ENCODE assay signal across 9 cellular contexts in genomic region chr2:164954954-164955701, GRCh38. TPM values are rescaled to one million over a fixed set of nuclear protein-coding genes. Genes with fewer than 3 reads are reported as not detected.
DNase-seq lines count a peak whose midpoint lies in the region; ATAC-seq and TF ChIP-seq lines count a peak whose summit lies in the region.
"Had no signal": no experiment of that assay in that cellular context is flagged by ENCODE, and none has a peak within 500 bp of the region (broad histone marks: within the 10 kb centered on the region; RNA-seq: fewer than 3 reads in every experiment).

SLC38A11 (minus strand) TSS chr2:164955525; CDS start chr2:164955247, 278 bp downstream.

- H3K9me2 ChIP-seq in OCI-LY7 (ENCODE audit: insufficient read depth, low read length) = no peaks in the 10 kb centered on the region

- intact Hi-C loops in OCI-LY7 (cut with micrococcal nuclease; ENCODE audit: unreplicated experiment) = no loop called here

- no peaks in the 10 kb centered on the region for H4K20me1 ChIP-seq in OCI-LY7 (ENCODE audit: insufficient read depth, low read length)

- CTCF ChIA-PET in OCI-LY7 (lab: Charles Lee; ENCODE audit: unreplicated experiment) = no interaction called here

- H2AFZ ChIP-seq in OCI-LY7 (ENCODE audit: low read length) = no peak within 1 kb of the TSS

- peaks cover 14% of the 10 kb centered on the region for H3K4me1 Mint-ChIP-seq in stimulated activated memory B cell treated with anti-CD40 and anti-IgM and Interleukin-4, amounts not matched to agents 10 μg/mL and 1 μg/mL and 100 μg/mL, for 72 hours

- TF ChIP-seq CTCF in HFF-Myc (IDR thresholded peaks at IDR 0.05; ENCODE audit: low read depth, low read length, missing control alignments) (no peak), WERI-Rb-1 (IDR thresholded peaks at IDR 0.05; ENCODE audit: low read depth, low read length) (no peak), OCI-LY7 (conservative IDR thresholded peaks at IDR 0.05; ENCODE audit: low read length) (no peak)

- peaks cover 14% of the 10 kb centered on the region for H3K27me3 Mint-ChIP-seq in stimulated activated memory B cell treated with anti-CD40 and anti-IgM and Interleukin-4, amounts not matched to agents 10 μg/mL and 1 μg/mL and 100 μg/mL, for 72 hours

- peak within 1 kb of the TSS; percentile 68 for H3K4me3 Mint-ChIP-seq in stimulated activated memory B cell treated with anti-CD40 and anti-IgM and Interleukin-4, amounts not matched to agents 10 μg/mL and 1 μg/mL and 100 μg/mL, for 72 hours

- H3K79me2 ChIP-seq in OCI-LY7 (ENCODE audit: insufficient read depth, low read depth, low read length) = no peaks in the 10 kb centered on the region

- no TSS peak for BruUV-seq in OCI-LY7 (replicated peaks; lab: Mats Ljungman, UMichigan)

- DNase-seq in HFF-Myc (ENCODE audit: extremely low read depth, low read depth) (no peak), left lobe of liver (ENCODE audit: low spot score) (no peak), inferior parietal cortex (ENCODE audit: extremely low spot score) (no peak), WERI-Rb-1 (no peak), OCI-LY7 (ENCODE audit: low spot score) (no peak), NCI-H1092 treated with DMSO at 0.1 percent for 48 hours (lab: John Stamatoyannopoulos, UW) (no peak)

- H3K4me3 ChIP-seq in HFF-Myc (replicated peaks; ENCODE audit: low read depth, low read length) = peak within 1 kb of the TSS; percentile 51
- H3K4me3 ChIP-seq in WERI-Rb-1 (ENCODE audit: low read depth, low read length) = no peak within 1 kb of the TSS
- no peak within 1 kb of the TSS for H3K4me3 ChIP-seq in OCI-LY7 (ENCODE audit: low read depth, low read length, poor library complexity, severe bottlenecking)

- H3K27me3 ChIP-seq in WERI-Rb-1 (ENCODE audit: insufficient read depth, low read depth, severe bottlenecking) = no peaks in the 10 kb centered on the region

- H3K9me3 ChIP-seq in WERI-Rb-1 (ENCODE audit: severe bottlenecking) = peaks cover 7% of the 10 kb centered on the region
- no peaks in the 10 kb centered on the region for H3K9me3 ChIP-seq in OCI-LY7 (ENCODE audit: low read length)

- no peaks in the 10 kb centered on the region for H3K4me1 ChIP-seq in OCI-LY7 (ENCODE audit: insufficient read depth, low read length, poor library complexity, severe bottlenecking)

- ATAC-seq in left lobe of liver = peak; percentile 95
- peak; percentile 64 for ATAC-seq in stimulated activated memory B cell treated with anti-CD40 and anti-IgM and Interleukin-4, amounts not matched to agents 10 μg/mL and 1 μg/mL and 100 μg/mL, for 72 hours

- POLR2A ChIA-PET in OCI-LY7 (lab: Charles Lee) = interaction anchor here (0.6 kb wide), 1 partner anchor 13 kb away, joined by 3 read pairs; no protein-coding TSS in a partner anchor

- no peak within 1 kb of the TSS for H3K4me2 ChIP-seq in OCI-LY7 (ENCODE audit: low read length)

- H3K27ac ChIP-seq in cingulate gyrus (ENCODE audit: low read depth, low read length) (peak within 1 kb of the TSS; percentile 47), WERI-Rb-1 (no peak within 1 kb of the TSS), OCI-LY7 (ENCODE audit: low read depth, low read length, poor library complexity, severe bottlenecking) (no peak within 1 kb of the TSS)

- no peaks in the 10 kb centered on the region for H3K36me3 Mint-ChIP-seq in stimulated activated memory B cell treated with anti-CD40 and anti-IgM and Interleukin-4, amounts not matched to agents 10 μg/mL and 1 μg/mL and 100 μg/mL, for 72 hours

- H3K27ac Mint-ChIP-seq in stimulated activated memory B cell treated with anti-CD40 and anti-IgM and Interleukin-4, amounts not matched to agents 10 μg/mL and 1 μg/mL and 100 μg/mL, for 72 hours = no peak within 1 kb of the TSS

- H3K36me3 ChIP-seq in WERI-Rb-1 = no peaks in the 10 kb centered on the region
- H3K36me3 ChIP-seq in OCI-LY7 (ENCODE audit: insufficient read depth, low read length) = no peaks in the 10 kb centered on the region

- peaks cover 2% of the 10 kb centered on the region for H3K9me3 Mint-ChIP-seq in stimulated activated memory B cell treated with anti-CD40 and anti-IgM and Interleukin-4, amounts not matched to agents 10 μg/mL and 1 μg/mL and 100 μg/mL, for 72 hours

RNA-seq across cellular contexts. Expression of gene SLC38A11, which starts in this region (rescaled TPM):
- total RNA-seq in left lobe of liver (2.2 TPM), OCI-LY7 (2022) (not detected in 2 replicates)
- not detected in 2 replicates for total RNA-seq in OCI-LY7 (2014; rRNA removed; shearing (Covaris generic))
- total RNA-seq: SK-MEL-5 had no signal
